Comparison of ENCODE assay signal across 34 cellular contexts in the genomic region with DNA sequence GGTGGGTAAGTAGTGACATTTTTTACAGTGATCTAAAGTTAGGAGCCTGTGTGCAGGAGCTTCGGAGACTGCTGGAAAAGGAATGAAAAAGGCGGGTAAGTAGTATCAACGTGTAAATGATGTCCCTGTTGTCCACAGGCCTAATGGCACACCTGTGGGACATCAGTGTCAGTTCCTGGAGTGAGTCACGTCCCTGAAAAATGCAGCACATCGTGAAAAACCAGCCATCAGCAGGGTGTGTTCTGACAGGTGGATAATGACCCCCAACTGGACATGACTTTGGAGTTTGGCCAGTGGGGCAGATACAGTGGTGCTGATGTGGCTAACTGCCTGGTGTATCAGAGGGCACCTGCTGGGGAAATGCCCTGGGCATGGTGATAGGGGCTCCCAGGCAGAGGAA.
"Had no signal": no experiment of that assay in that cellular context is flagged by ENCODE, and none has a peak within 500 bp of the region (broad histone marks: within the 10 kb centered on the region; RNA-seq: fewer than 3 reads in every experiment).

No MANE protein-coding gene starts in this region.

- H3K4me1 ChIP-seq: esophagus muscularis mucosa, heart right ventricle, lower lobe of right lung, prostate gland had no signal

- DNase-seq: activated CD4-positive, alpha-beta memory T cell treated with anti-CD3 and anti-CD28 coated beads for 36 hours; activated CD4-positive, alpha-beta T cell treated with anti-CD3 and anti-CD28 coated beads for 4 hours; activated CD8-positive, alpha-beta memory T cell treated with anti-CD3 and anti-CD28 coated beads, Interleukin-2, amount 50 U/mL, for 4 hours; activated effector memory CD4-positive, alpha-beta T cell treated with anti-CD3 and anti-CD28 coated beads, Interleukin-2, amount 50 U/mL, for 16 hours; activated naive CD4-positive, alpha-beta T cell treated with anti-CD3 and anti-CD28 coated beads for 36 hours; activated naive CD8-positive, alpha-beta T cell treated with anti-CD3 and anti-CD28 coated beads for 36 hours; activated T-cell treated with anti-CD3 and anti-CD28 coated beads, Interleukin-2, amount 50 U/mL, for 1 hour; amniotic stem cell; brain microvascular endothelial cell; cortex of kidney; foreskin melanocyte; heart right ventricle; kidney glomerular epithelial cell; left lung; lower lobe of right lung; mucosa of descending colon; pancreas; retina; stimulated activated CD4-positive, alpha-beta T cell treated with anti-CD3 and anti-CD28 coated beads, Interleukin-1b, Interleukin-23, amount 100 ng/mL, for 48 hours; stimulated activated CD4-positive, alpha-beta T cell treated with anti-CD3 and anti-CD28 coated beads, Interleukin-4, amount 100 ng/mL, for 4 hours; stimulated activated CD8-positive, alpha-beta memory T cell treated with anti-CD3 and anti-CD28 coated beads, Interleukin-4, amount 100 ng/mL, for 48 hours; stimulated activated naive CD8-positive, alpha-beta T cell treated with anti-CD3 and anti-CD28 coated beads, Interleukin-15, amount 100 ng/mL, for 72 hours; substantia nigra; SW 1271; T-helper 9 cell had no signal

- H3K4me3 Mint-ChIP-seq: activated CD4-positive, alpha-beta memory T cell treated with anti-CD3 and anti-CD28 coated beads for 36 hours; activated naive CD4-positive, alpha-beta T cell treated with anti-CD3 and anti-CD28 coated beads for 36 hours; activated naive CD8-positive, alpha-beta T cell treated with anti-CD3 and anti-CD28 coated beads for 36 hours; activated T-helper 1 cell treated with anti-CD3 and anti-CD28 coated beads, Interleukin-12 subunit alpha, Interleukin-12 subunit beta, Interleukin-2, Interleukin-4 antibody, amounts not matched to agents 30 ng/mL and 10 ng/mL and 1 ng/mL, durations not matched to agents 14 hours and 24 hours and 36 hours; natural killer cell treated with Interleukin-12 subunit alpha and Interleukin-12 subunit beta and Interleukin-15 and Interleukin-18, amount 100 ng/mL, for 72 hours; stimulated activated memory B cell treated with anti-CD40 and anti-IgM and Interleukin-4, amounts not matched to agents 10 μg/mL and 1 μg/mL and 100 μg/mL, for 72 hours; stimulated activated naive CD8-positive, alpha-beta T cell treated with anti-CD3 and anti-CD28 coated beads, Interleukin-15, amount 100 ng/mL, for 72 hours; T-helper 1 cell treated with Interleukin-12 subunit alpha and Interleukin-12 subunit beta and Interleukin-4 antibody, amounts not matched to agents 30 μg/mL and 1 μg/mL, for 36 hours had no signal

- H3K9me3 Mint-ChIP-seq: activated CD4-positive, alpha-beta memory T cell treated with anti-CD3 and anti-CD28 coated beads for 36 hours; activated naive CD4-positive, alpha-beta T cell treated with anti-CD3 and anti-CD28 coated beads for 36 hours; activated naive CD8-positive, alpha-beta T cell treated with anti-CD3 and anti-CD28 coated beads for 36 hours; activated T-helper 1 cell treated with anti-CD3 and anti-CD28 coated beads, Interleukin-12 subunit alpha, Interleukin-12 subunit beta, Interleukin-2, Interleukin-4 antibody, amounts not matched to agents 30 ng/mL and 10 ng/mL and 1 ng/mL, durations not matched to agents 14 hours and 24 hours and 36 hours; natural killer cell treated with Interleukin-12 subunit alpha and Interleukin-12 subunit beta and Interleukin-15 and Interleukin-18, amount 100 ng/mL, for 72 hours; stimulated activated memory B cell treated with anti-CD40 and anti-IgM and Interleukin-4, amounts not matched to agents 10 μg/mL and 1 μg/mL and 100 μg/mL, for 72 hours; stimulated activated naive CD8-positive, alpha-beta T cell treated with anti-CD3 and anti-CD28 coated beads, Interleukin-15, amount 100 ng/mL, for 72 hours; T-helper 1 cell treated with Interleukin-12 subunit alpha and Interleukin-12 subunit beta and Interleukin-4 antibody, amounts not matched to agents 30 μg/mL and 1 μg/mL, for 36 hours had no signal

- H3K36me3 ChIP-seq: brain microvascular endothelial cell, prostate gland had no signal

- ATAC-seq: left lung; lower lobe of right lung; mucosa of descending colon; natural killer cell treated with Interleukin-12 subunit alpha and Interleukin-12 subunit beta and Interleukin-15 and Interleukin-18, amount 100 ng/mL, for 72 hours; pancreas; sciatic nerve; stimulated activated memory B cell treated with anti-CD40 and anti-IgM and Interleukin-4, amounts not matched to agents 10 μg/mL and 1 μg/mL and 100 μg/mL, for 72 hours; stimulated activated naive CD8-positive, alpha-beta T cell treated with anti-CD3 and anti-CD28 coated beads, Interleukin-15, amount 100 ng/mL, for 72 hours had no signal

- H3K27me3 ChIP-seq: brain microvascular endothelial cell, esophagus muscularis mucosa, heart right ventricle, left lung, pancreas had no signal

- H3K4me3 ChIP-seq: esophagus muscularis mucosa, heart right ventricle, left lung, lower lobe of right lung, mucosa of descending colon, pancreas, prostate gland, skin epidermis had no signal

- H3K9me3 ChIP-seq: esophagus muscularis mucosa, heart right ventricle, left lung, lower lobe of right lung, mucosa of descending colon, pancreas, prostate gland had no signal

- H3K27ac ChIP-seq: brain microvascular endothelial cell, esophagus muscularis mucosa, heart right ventricle, left lung, lower lobe of right lung, pancreas, prostate gland, skin epidermis, VCaP had no signal

- H3K36me3 Mint-ChIP-seq: activated CD4-positive, alpha-beta memory T cell treated with anti-CD3 and anti-CD28 coated beads for 36 hours; natural killer cell treated with Interleukin-12 subunit alpha and Interleukin-12 subunit beta and Interleukin-15 and Interleukin-18, amount 100 ng/mL, for 72 hours had no signal

- H3K27me3 Mint-ChIP-seq: activated CD4-positive, alpha-beta memory T cell treated with anti-CD3 and anti-CD28 coated beads for 36 hours; activated naive CD8-positive, alpha-beta T cell treated with anti-CD3 and anti-CD28 coated beads for 36 hours; stimulated activated memory B cell treated with anti-CD40 and anti-IgM and Interleukin-4, amounts not matched to agents 10 μg/mL and 1 μg/mL and 100 μg/mL, for 72 hours; stimulated activated naive CD8-positive, alpha-beta T cell treated with anti-CD3 and anti-CD28 coated beads, Interleukin-15, amount 100 ng/mL, for 72 hours had no signal

- H3K27ac Mint-ChIP-seq: activated CD4-positive, alpha-beta memory T cell treated with anti-CD3 and anti-CD28 coated beads for 36 hours; activated naive CD4-positive, alpha-beta T cell treated with anti-CD3 and anti-CD28 coated beads for 36 hours; activated naive CD8-positive, alpha-beta T cell treated with anti-CD3 and anti-CD28 coated beads for 36 hours; activated T-helper 1 cell treated with anti-CD3 and anti-CD28 coated beads, Interleukin-12 subunit alpha, Interleukin-12 subunit beta, Interleukin-2, Interleukin-4 antibody, amounts not matched to agents 30 ng/mL and 10 ng/mL and 1 ng/mL, durations not matched to agents 14 hours and 24 hours and 36 hours; natural killer cell treated with Interleukin-12 subunit alpha and Interleukin-12 subunit beta and Interleukin-15 and Interleukin-18, amount 100 ng/mL, for 72 hours; stimulated activated memory B cell treated with anti-CD40 and anti-IgM and Interleukin-4, amounts not matched to agents 10 μg/mL and 1 μg/mL and 100 μg/mL, for 72 hours; T-helper 1 cell treated with Interleukin-12 subunit alpha and Interleukin-12 subunit beta and Interleukin-4 antibody, amounts not matched to agents 30 μg/mL and 1 μg/mL, for 36 hours had no signal
